ENCODE assay signal across 17 cellular contexts in genomic region chr12:70606001-70606400, GRCh38. TPM values are rescaled to one million over a fixed set of nuclear protein-coding genes. Genes with fewer than 3 reads are reported as not detected.
DNase-seq lines count a peak whose midpoint lies in the region; ATAC-seq, FAIRE-seq and TF ChIP-seq lines count a peak whose summit lies in the region.
"Had no signal": no experiment of that assay in that cellular context is flagged by ENCODE, and none has a peak within 500 bp of the region (broad histone marks: within the 10 kb centered on the region; RNA-seq: fewer than 3 reads in every experiment).

No MANE protein-coding gene starts in this region.

- H3K4me1 ChIP-seq in left ventricle myocardium inferior (peaks cover 36% of the 10 kb centered on the region), keratinocyte (ENCODE audit: control insufficient read depth, extremely low read depth, insufficient read depth, low read length) (peaks cover 9% of the 10 kb centered on the region), urinary bladder (ENCODE audit: insufficient read depth) (no peaks in the 10 kb centered on the region)

- H4K20me1 ChIP-seq in keratinocyte (ENCODE audit: control insufficient read depth, extremely low read depth, insufficient read depth, low read length), result no peaks in the 10 kb centered on the region

- H2AFZ ChIP-seq in keratinocyte (ENCODE audit: control insufficient read depth, low read length), result no peak overlapping the region

- no peak overlapping the region for H3K9ac ChIP-seq in keratinocyte (ENCODE audit: control insufficient read depth, extremely low read depth, insufficient read depth, low read length)

- H3K27me3 ChIP-seq in left ventricle myocardium inferior (ENCODE audit: low read depth), result peaks cover 56% of the 10 kb centered on the region
- no peaks in the 10 kb centered on the region for H3K27me3 ChIP-seq in keratinocyte (ENCODE audit: control insufficient read depth, extremely low read depth, insufficient read depth, low read length)

- DNase-seq in left ventricle myocardium inferior (no peak), Right ventricle myocardium superior (no peak), amniotic epithelial cell (ENCODE audit: low read depth) (peak; percentile 9), keratinocyte (ENCODE audit: low read depth, low spot score) (peak; percentile 30), cerebellar nuclear complex (lab: John Stamatoyannopoulos, UW) (no peak)
- no peak for DNase-seq in activated CD4-positive, alpha-beta T cell treated with anti-CD3 and anti-CD28 coated beads for 48 hours
- DNase-seq: GDM1, NCI-H1436, nucleus accumbens had no signal

- H3K9me1 ChIP-seq in keratinocyte (ENCODE audit: control insufficient read depth, extremely low read depth, insufficient read depth, low read length), result no peaks in the 10 kb centered on the region

- H3K36me3 ChIP-seq in left ventricle myocardium inferior, result peaks cover 4% of the 10 kb centered on the region
- no peaks in the 10 kb centered on the region for H3K36me3 ChIP-seq in keratinocyte (ENCODE audit: control insufficient read depth in 2 of 2, extremely low read depth in 1 of 2, insufficient read depth in 2 of 2, low read length in 2 of 2)
- no peaks in the 10 kb centered on the region for H3K36me3 ChIP-seq in urinary bladder (ENCODE audit: insufficient read depth)
- H3K36me3 ChIP-seq: gastroesophageal sphincter had no signal

- no peak for ATAC-seq in Right ventricle myocardium superior (ENCODE audit: poor library complexity)
- no peak for ATAC-seq in GM18870 (IDR thresholded peaks at IDR 0.05; ENCODE audit: unreplicated experiment)
- ATAC-seq: activated CD4-positive, CD25-positive, alpha-beta regulatory T cell treated with anti-CD3 and anti-CD28 coated beads, Interleukin-2, amount 50 U/mL, for 24 hours; gastroesophageal sphincter; HCT116; Panc1 had no signal

- peak overlapping the region; percentile 73 for H3K4me3 ChIP-seq in left ventricle myocardium inferior
- H3K4me3 ChIP-seq in keratinocyte (ENCODE audit: control insufficient read depth in 2 of 3, extremely low read depth in 1 of 3, insufficient read depth in 2 of 3, low read depth in 1 of 3, low read length in 3 of 3), result no peak overlapping the region
- peak overlapping the region; percentile 0 for H3K4me3 ChIP-seq in urinary bladder (ENCODE audit: low read depth, low read length)

- intact Hi-C loops in left ventricle myocardium inferior (cut with micrococcal nuclease), result no loop called here
- intact Hi-C loops in Right ventricle myocardium superior (cut with DNase I), result no loop called here

- 64% methylated on average over 6 of the region's 6 CpGs for WGBS in urinary bladder

- FAIRE-seq in keratinocyte (lab: Jason Lieb, UNC), result peak; percentile 52
- FAIRE-seq: islet of Langerhans had no signal

- H3K4me2 ChIP-seq in keratinocyte (ENCODE audit: control insufficient read depth, extremely low read depth, insufficient read depth, low read depth, low read length), result no peak overlapping the region

- dilution Hi-C loops in keratinocyte (cut with MboI; ENCODE audit: extremely low pct_ligation_motif_present, low sequenced_read_pairs), result no loop called here

- H3K9me3 ChIP-seq in left ventricle myocardium inferior (replicated peaks), result no peaks in the 10 kb centered on the region
- no peaks in the 10 kb centered on the region for H3K9me3 ChIP-seq in keratinocyte (ENCODE audit: control insufficient read depth, low read depth, low read length)
- H3K9me3 ChIP-seq: gastroesophageal sphincter had no signal

- peak overlapping the region; percentile 90 for H3K27ac ChIP-seq in left ventricle myocardium inferior (replicated peaks)
- no peak overlapping the region for H3K27ac ChIP-seq in keratinocyte (ENCODE audit: control insufficient read depth, insufficient read depth, low read length)
- no peak overlapping the region for H3K27ac ChIP-seq in urinary bladder (ENCODE audit: low read depth)
- H3K27ac ChIP-seq: gastroesophageal sphincter had no signal

- no peaks in the 10 kb centered on the region for H3K79me2 ChIP-seq in keratinocyte (ENCODE audit: control insufficient read depth, insufficient read depth, low read length)

- no peak for TF ChIP-seq CTCF in left ventricle myocardium inferior (IDR thresholded peaks at IDR 0.05; ENCODE audit: borderline replicate concordance)
- no peak for TF ChIP-seq CTCF in keratinocyte (optimal IDR thresholded peaks at IDR 0.05 in 1 of 3, IDR thresholded peaks at IDR 0.05 in 1 of 3, conservative IDR thresholded peaks at IDR 0.05 in 1 of 3; ENCODE audit: extremely low read depth in 1 of 3, insufficient read depth in 2 of 3, low read length in 3 of 3)

RNA-seq across cellular contexts. Expression of gene PTPRB, which starts 31.2 kb away (rescaled TPM):
- total RNA-seq in left ventricle myocardium inferior (38.7 TPM), Right ventricle myocardium superior (34.6 TPM), urinary bladder (42.2 TPM)
- polyA plus RNA-seq in keratinocyte (0.33 to 0.65 TPM (median 0.46 TPM) in 3 replicates), urinary bladder (15.9 TPM)
- 0.49 TPM for polyA plus RNA-seq in keratinocyte (2011; ENCODE audit: low read depth)
- 0.09 and 0.26 TPM in 2 replicates for polyA plus RNA-seq in keratinocyte (2011; cell fraction: cytosol; rRNA removed)
- 0.77 and 1.3 TPM in 2 replicates for polyA plus RNA-seq in keratinocyte (2011; cell fraction: nucleus; rRNA removed)
- 0.13 and 0.45 TPM in 2 replicates for polyA plus RNA-seq in keratinocyte (2012; ENCODE audit: low replicate concordance)
- polyA minus RNA-seq in keratinocyte, result 0.92 to 1.2 TPM (median 0.96 TPM) in 3 replicates
- polyA minus RNA-seq in keratinocyte (2011; cell fraction: cytosol; rRNA and poly(A)+ RNA removed), result 0.38 TPM
- polyA minus RNA-seq in keratinocyte (2011; cell fraction: nucleus; rRNA and poly(A)+ RNA removed), result 2.6 TPM in 2 replicates
- total RNA-seq: T-helper 1 cell treated with Interleukin-12 subunit alpha and Interleukin-12 subunit beta and Interleukin-4 antibody, amounts not matched to agents 30 ng/mL and 1 ng/mL, for 36 hours had no signal

Comparison
In these comparisons a context has a peak if more than half of its experiments do, and no peak if none do; other contexts are left out.
1. DNase-seq: peak in amniotic epithelial cell (single experiment) and keratinocyte (single experiment); none in left ventricle myocardium inferior (single experiment), Right ventricle myocardium superior (single experiment), cerebellar nuclear complex (0 of 2) and activated CD4-positive, alpha-beta T cell treated with anti-CD3 and anti-CD28 coated beads for 48 hours (single experiment).
2. H3K4me3 ChIP-seq: peak in left ventricle myocardium inferior (single experiment) and urinary bladder (single experiment); none in keratinocyte (0 of 3).